Comparison of ENCODE assay signal across 1 cellular context in genomic region chr15:34753236-34753894, GRCh38.
A peak's percentile ranks its signal among the peaks of the same experiment; 100 is the strongest.
TF ChIP-seq lines count a peak whose summit lies in the region.

No MANE protein-coding gene starts in this region.

TF ChIP-seq in WTC11, 78 proteins besides CTCF, POLR2A, EP300 and RAD21 (continued from another document):
- no peak for TF ChIP-seq ERG (CRISPR knock-in tag; IDR thresholded peaks at IDR 0.05)
- peak; percentile 50; the same call in 1 of the 2 replicates for TF ChIP-seq ETV6 (CRISPR knock-in tag; IDR thresholded peaks at IDR 0.05)
- no peak for TF ChIP-seq ZNF317 (CRISPR knock-in tag; IDR thresholded peaks at IDR 0.05; ENCODE audit: borderline replicate concordance, low read depth)
- no peak for TF ChIP-seq ZMAT4 (CRISPR knock-in tag; IDR thresholded peaks at IDR 0.05)
- TF ChIP-seq HMGA2 (CRISPR knock-in tag; IDR thresholded peaks at IDR 0.05) = no peak
- no peak for TF ChIP-seq ATF1 (CRISPR knock-in tag; IDR thresholded peaks at IDR 0.05)
- no peak for TF ChIP-seq SOX15 (CRISPR knock-in tag; IDR thresholded peaks at IDR 0.05)
- TF ChIP-seq FOXJ3 (CRISPR knock-in tag; IDR thresholded peaks at IDR 0.05; ENCODE audit: borderline replicate concordance) = 0 out of 2 replicates have a peak, but pooled peaks have one; percentile 45
- TF ChIP-seq CREB1 (CRISPR knock-in tag; IDR thresholded peaks at IDR 0.05) = no peak
- TF ChIP-seq GABPB1 (CRISPR knock-in tag; IDR thresholded peaks at IDR 0.05) = no peak
- TF ChIP-seq ZSCAN18 (CRISPR knock-in tag; IDR thresholded peaks at IDR 0.05) = no peak
- peak; percentile 71; the same call in 1 of the 2 replicates for TF ChIP-seq TEAD1 (CRISPR knock-in tag; IDR thresholded peaks at IDR 0.05)
- TF ChIP-seq SMAD3 (CRISPR knock-in tag; IDR thresholded peaks at IDR 0.05; ENCODE audit: borderline replicate concordance) = peak; percentile 91; the same call in 1 of the 2 replicates
- TF ChIP-seq FOXP4 (CRISPR knock-in tag; IDR thresholded peaks at IDR 0.05) = peak; percentile 94; the same call in 1 of the 2 replicates
- no peak for TF ChIP-seq MAX (CRISPR knock-in tag; IDR thresholded peaks at IDR 0.05)
- TF ChIP-seq FOXK1 (CRISPR knock-in tag; IDR thresholded peaks at IDR 0.05) = peak; percentile 97
- TF ChIP-seq E2F1 (CRISPR knock-in tag; IDR thresholded peaks at IDR 0.05) = no peak
- no peak for TF ChIP-seq ZNF396 (CRISPR knock-in tag; IDR thresholded peaks at IDR 0.05; ENCODE audit: borderline replicate concordance)
TF ChIP-seq in WTC11: peak in this region for 12.
